In genomic region chr22:43828711-43829447, GRCh38 we compare ENCODE assay signal across 1 cellular context.
TF ChIP-seq lines count a peak whose summit lies in the region.

No MANE protein-coding gene starts in this region.

TF ChIP-seq in HCT116, 20 proteins besides CTCF, POLR2A, EP300 and RAD21 (continued from another document):
- TF ChIP-seq REST (IDR thresholded peaks at IDR 0.05; ENCODE audit: low read depth) = no peak
- TF ChIP-seq POLR2AphosphoS5 (IDR thresholded peaks at IDR 0.05; ENCODE audit: low read depth, low read length) = no peak
- TF ChIP-seq EZH2 (IDR thresholded peaks at IDR 0.05) = no peak
- TF ChIP-seq CBX3 (IDR thresholded peaks at IDR 0.05; ENCODE audit: low read depth) = no peak
